Comparison of ENCODE assay signal across 8 cellular contexts in genomic region chr2:42794271-42795046, GRCh38. TPM values are rescaled to one million over a fixed set of nuclear protein-coding genes. Genes with fewer than 3 reads are reported as not detected.
DNase-seq lines count a peak whose midpoint lies in the region; ATAC-seq and TF ChIP-seq lines count a peak whose summit lies in the region.

No MANE protein-coding gene starts in this region.

- in situ Hi-C loops in KBM-7 (cut with MboI; ENCODE audit: low pct_unique_long_range_greater_than_20kb, low sequenced_read_pairs): loop anchor here (25.0 kb wide), 1 partner anchor 282 kb away; no protein-coding TSS in a partner anchor

- peaks cover 1% of the 10 kb centered on the region for H3K36me3 Mint-ChIP-seq in progenitor cell of endocrine pancreas (ENCODE audit: insufficient read depth)

- H3K4me3 ChIP-seq in fibroblast of pulmonary artery (replicated peaks; ENCODE audit: low read depth, low read length): no peak overlapping the region

- ATAC-seq in GM19328 (IDR thresholded peaks at IDR 0.05; ENCODE audit: unreplicated experiment): no peak
- ATAC-seq in GM21723 (IDR thresholded peaks at IDR 0.05; ENCODE audit: unreplicated experiment): no peak

- DNase-seq in DMS114 treated with DMSO at 0.1 percent for 48 hours (lab: John Stamatoyannopoulos, UW; ENCODE audit: unreplicated experiment): peak; percentile 53
- peak; percentile 67 for DNase-seq in KBM-7
- DNase-seq in fibroblast of pulmonary artery (ENCODE audit: low read depth): peak; percentile 38
- no peak for DNase-seq in progenitor cell of endocrine pancreas (ENCODE audit: low spot score, unreplicated experiment)
- DNase-seq in NCI-H345 (lab: John Stamatoyannopoulos, UW): no peak
- no peak for DNase-seq in NCI-H128 (lab: John Stamatoyannopoulos, UW; ENCODE audit: unreplicated experiment)

- peak overlapping the region; percentile 68 for H3K4me3 Mint-ChIP-seq in progenitor cell of endocrine pancreas (ENCODE audit: low read depth)

- H3K27ac Mint-ChIP-seq in progenitor cell of endocrine pancreas: peak overlapping the region; percentile 67

- no peaks in the 10 kb centered on the region for H3K9me3 Mint-ChIP-seq in progenitor cell of endocrine pancreas (ENCODE audit: low read depth)

- TF ChIP-seq CTCF in fibroblast of pulmonary artery (IDR thresholded peaks at IDR 0.05; ENCODE audit: low read length, missing control alignments) (peak; percentile 51), progenitor cell of endocrine pancreas (IDR thresholded peaks at IDR 0.05; ENCODE audit: unreplicated experiment) (peak; percentile 58)

- peaks cover 3% of the 10 kb centered on the region for H3K27me3 Mint-ChIP-seq in progenitor cell of endocrine pancreas

- peaks cover 21% of the 10 kb centered on the region for H3K4me1 Mint-ChIP-seq in progenitor cell of endocrine pancreas (ENCODE audit: low read depth)

RNA-seq across cellular contexts. Expression of gene HAAO, which starts 2.1 kb away (rescaled TPM):
- 14.5 and 16.7 TPM in 2 replicates for total RNA-seq in progenitor cell of endocrine pancreas

RNA-seq across cellular contexts. Expression of gene OXER1, which starts 30.5 kb away (rescaled TPM):
- 4.3 and 4.6 TPM in 2 replicates for total RNA-seq in progenitor cell of endocrine pancreas

Comparison
In these comparisons a context has a peak if more than half of its experiments do, and no peak if none do; other contexts are left out.
1. DNase-seq: peak in DMS114 treated with DMSO at 0.1 percent for 48 hours (single experiment), KBM-7 (single experiment) and fibroblast of pulmonary artery (single experiment); none in progenitor cell of endocrine pancreas (single experiment), NCI-H345 (single experiment) and NCI-H128 (single experiment).